In genomic region chr2:161354106-161354505, GRCh38 we compare ENCODE assay signal across 1 cellular context.
TF ChIP-seq lines count a peak whose summit lies in the region.

No MANE protein-coding gene starts in this region.

TF ChIP-seq in GM12878, 131 proteins besides CTCF, POLR2A, EP300 and RAD21:
- TF ChIP-seq SMC3 (IDR thresholded peaks at IDR 0.05; ENCODE audit: borderline replicate concordance, low read length) (no peak), SP1 (IDR thresholded peaks at IDR 0.05; ENCODE audit: low read depth, low read length) (no peak), ZNF24 (IDR thresholded peaks at IDR 0.05) (no peak), SUPT20H (IDR thresholded peaks at IDR 0.05; ENCODE audit: borderline replicate concordance, control insufficient read depth, low read depth, low read length) (no peak), BHLHE40 (IDR thresholded peaks at IDR 0.05; ENCODE audit: borderline replicate concordance in 1 of 2, low read depth in 2 of 2, low read length in 1 of 2) (no peak), IRF5 (IDR thresholded peaks at IDR 0.05; ENCODE audit: borderline replicate concordance) (no peak), ZSCAN29 (IDR thresholded peaks at IDR 0.05) (no peak), RUNX3 (IDR thresholded peaks at IDR 0.05; ENCODE audit: low read length) (no peak), SMAD1 (IDR thresholded peaks at IDR 0.05; ENCODE audit: low read depth, partially characterized antibody) (no peak), POLR2AphosphoS5 (IDR thresholded peaks at IDR 0.05; ENCODE audit: low read length) (no peak), CEBPZ (IDR thresholded peaks at IDR 0.05; ENCODE audit: low read depth, low read length) (no peak), SIX5 (IDR thresholded peaks at IDR 0.05; ENCODE audit: low read depth, low read length, severe bottlenecking) (no peak)
